In genomic region chr1:183023146-183023600, GRCh38 we compare ENCODE assay signal across 8 cellular contexts. TPM values are rescaled to one million over a fixed set of nuclear protein-coding genes. Genes with fewer than 3 reads are reported as not detected.
DNase-seq lines count a peak whose midpoint lies in the region; ATAC-seq lines count a peak whose summit lies in the region.

TSS of gene LAMC1 (plus strand) at chr1:183023420. CDS start at chr1:183023717, 297 bp downstream.

- peaks cover 55% of the 10 kb centered on the region for H3K27me3 Mint-ChIP-seq in CD4-positive, CD25-positive, alpha-beta regulatory T cell
- peaks cover 80% of the 10 kb centered on the region for H3K27me3 Mint-ChIP-seq in activated T-helper 1 cell treated with anti-CD3 and anti-CD28 coated beads, Interleukin-12 subunit alpha, Interleukin-12 subunit beta, Interleukin-2, Interleukin-4 antibody, amounts not matched to agents 30 ng/mL and 10 ng/mL and 1 ng/mL, durations not matched to agents 14 hours and 24 hours and 36 hours (ENCODE audit: insufficient read depth)
- peaks cover 52 to 74% (median 60%) of the 10 kb centered on the region in 5 donors for H3K27me3 Mint-ChIP-seq in naive thymus-derived CD8-positive, alpha-beta T cell

- H3K9me3 Mint-ChIP-seq in CD4-positive, CD25-positive, alpha-beta regulatory T cell: peaks cover 0 to 11% (median 3%) of the 10 kb centered on the region in 7 donors
- no peaks in the 10 kb centered on the region for H3K9me3 Mint-ChIP-seq in activated T-helper 1 cell treated with anti-CD3 and anti-CD28 coated beads, Interleukin-12 subunit alpha, Interleukin-12 subunit beta, Interleukin-2, Interleukin-4 antibody, amounts not matched to agents 30 ng/mL and 10 ng/mL and 1 ng/mL, durations not matched to agents 14 hours and 24 hours and 36 hours
- H3K9me3 Mint-ChIP-seq in naive thymus-derived CD8-positive, alpha-beta T cell: peaks cover 0 to 15% (median 4%) of the 10 kb centered on the region in 9 donors

- H3K4me1 ChIP-seq in CD4-positive, CD25-positive, alpha-beta regulatory T cell (ENCODE audit: control insufficient read depth, insufficient read depth, low read length, poor library complexity, severe bottlenecking): peaks cover 17% of the 10 kb centered on the region
- peaks cover 0 to 4% of the 10 kb centered on the region in 2 donors for H3K4me1 ChIP-seq in aorta (ENCODE audit: control insufficient read depth in 1 of 2, insufficient read depth in 2 of 2, low read length in 2 of 2)

- peaks cover 45% of the 10 kb centered on the region for H3K27me3 ChIP-seq in CD4-positive, CD25-positive, alpha-beta regulatory T cell (ENCODE audit: control insufficient read depth, insufficient read depth, low read length)
- H3K27me3 ChIP-seq in aorta (ENCODE audit: control insufficient read depth in 1 of 2, insufficient read depth in 2 of 2, low read length in 1 of 2): no peaks in the 10 kb centered on the region

- no peak within 1 kb of the TSS for H3K27ac ChIP-seq in CD4-positive, CD25-positive, alpha-beta regulatory T cell (ENCODE audit: insufficient read depth, low read length, poor library complexity, severe bottlenecking)
- peak within 1 kb of the TSS; percentile 100 for H3K27ac ChIP-seq in aorta (ENCODE audit: low read depth in 1 of 2, low read length in 2 of 2)

- H3K4me3 Mint-ChIP-seq in CD4-positive, CD25-positive, alpha-beta regulatory T cell: peak within 1 kb of the TSS; percentile 64 to 86 (median 80)
- peak within 1 kb of the TSS; percentile 83 for H3K4me3 Mint-ChIP-seq in activated T-helper 1 cell treated with anti-CD3 and anti-CD28 coated beads, Interleukin-12 subunit alpha, Interleukin-12 subunit beta, Interleukin-2, Interleukin-4 antibody, amounts not matched to agents 30 ng/mL and 10 ng/mL and 1 ng/mL, durations not matched to agents 14 hours and 24 hours and 36 hours
- H3K4me3 Mint-ChIP-seq in naive thymus-derived CD8-positive, alpha-beta T cell: peak within 1 kb of the TSS; percentile 61 to 93 (median 84)

- peaks cover 0 to 17% (median 9%) of the 10 kb centered on the region in 4 donors for H3K4me1 Mint-ChIP-seq in CD4-positive, CD25-positive, alpha-beta regulatory T cell
- peaks cover 20% of the 10 kb centered on the region for H3K4me1 Mint-ChIP-seq in activated T-helper 1 cell treated with anti-CD3 and anti-CD28 coated beads, Interleukin-12 subunit alpha, Interleukin-12 subunit beta, Interleukin-2, Interleukin-4 antibody, amounts not matched to agents 30 ng/mL and 10 ng/mL and 1 ng/mL, durations not matched to agents 14 hours and 24 hours and 36 hours (ENCODE audit: low read depth)
- H3K4me1 Mint-ChIP-seq in naive thymus-derived CD8-positive, alpha-beta T cell: peaks cover 12 to 27% (median 16%) of the 10 kb centered on the region in 4 donors

- no peak for DNase-seq in CD4-positive, CD25-positive, alpha-beta regulatory T cell
- peak; percentile 80 for DNase-seq in NCI-H345 (lab: John Stamatoyannopoulos, UW)
- no peak for DNase-seq in activated T-helper 1 cell treated with anti-CD3 and anti-CD28 coated beads, Interleukin-12 subunit alpha, Interleukin-12 subunit beta, Interleukin-2, Interleukin-4 antibody, amounts not matched to agents 30 ng/mL and 10 ng/mL and 1 ng/mL, durations not matched to agents 14 hours and 24 hours and 36 hours (ENCODE audit: low spot score)
- peak; percentile 88 for DNase-seq in fibroblast of the conjunctiva (ENCODE audit: low read depth)
- peak in 5 of 10 donors; percentile 6 to 53 (median 10) for DNase-seq in naive thymus-derived CD8-positive, alpha-beta T cell
- DNase-seq in aorta: peak; percentile 74 to 90

- no peaks in the 10 kb centered on the region for H3K9me3 ChIP-seq in CD4-positive, CD25-positive, alpha-beta regulatory T cell (ENCODE audit: control insufficient read depth in 2 of 2, low read length in 2 of 2)
- no peaks in the 10 kb centered on the region for H3K9me3 ChIP-seq in aorta (ENCODE audit: control insufficient read depth, low read length)

- 0 to 1% methylated on average over 10 to 63 of the region's 65 CpGs for WGBS in aorta, 2 donors

- no peak within 1 kb of the TSS for H3K27ac Mint-ChIP-seq in CD4-positive, CD25-positive, alpha-beta regulatory T cell
- peak within 1 kb of the TSS; percentile 49 for H3K27ac Mint-ChIP-seq in activated T-helper 1 cell treated with anti-CD3 and anti-CD28 coated beads, Interleukin-12 subunit alpha, Interleukin-12 subunit beta, Interleukin-2, Interleukin-4 antibody, amounts not matched to agents 30 ng/mL and 10 ng/mL and 1 ng/mL, durations not matched to agents 14 hours and 24 hours and 36 hours
- peak within 1 kb of the TSS in 4 of 10 donors; percentile 22 to 57 (median 42) for H3K27ac Mint-ChIP-seq in naive thymus-derived CD8-positive, alpha-beta T cell

- ATAC-seq in CD4-positive, CD25-positive, alpha-beta regulatory T cell (ENCODE audit: low read depth in 2 of 2): peak; percentile 5 to 23
- peak; percentile 16 for ATAC-seq in GM18873 (IDR thresholded peaks at IDR 0.05; ENCODE audit: low FRiP score, unreplicated experiment)
- ATAC-seq in HG03066 (IDR thresholded peaks at IDR 0.05; ENCODE audit: low read depth, unreplicated experiment): peak; percentile 18
- ATAC-seq in naive thymus-derived CD8-positive, alpha-beta T cell: peak; percentile 39 to 51
- peak; percentile 81 for ATAC-seq in aorta (ENCODE audit: low FRiP score)

- POLR2A ChIA-PET in naive thymus-derived CD8-positive, alpha-beta T cell (lab: Charles Lee): no interaction called here

- intact Hi-C loops in activated T-helper 1 cell treated with anti-CD3 and anti-CD28 coated beads, Interleukin-12 subunit alpha, Interleukin-12 subunit beta, Interleukin-2, Interleukin-4 antibody, amounts not matched to agents 30 ng/mL and 10 ng/mL and 1 ng/mL, durations not matched to agents 14 hours and 24 hours and 36 hours (cut with micrococcal nuclease): loop anchor here (5.0 to 10.0 kb wide), 2 partner anchors 169 to 778 kb away; no protein-coding TSS in a partner anchor
- intact Hi-C loops in aorta (cut with DNase I): loop anchor here (2.0 to 10.0 kb wide), 6 partner anchors 60 to 294 kb away; no protein-coding TSS in a partner anchor

- H3K36me3 Mint-ChIP-seq in CD4-positive, CD25-positive, alpha-beta regulatory T cell: peaks cover 3% of the 10 kb centered on the region
- peaks cover 2% of the 10 kb centered on the region for H3K36me3 Mint-ChIP-seq in activated T-helper 1 cell treated with anti-CD3 and anti-CD28 coated beads, Interleukin-12 subunit alpha, Interleukin-12 subunit beta, Interleukin-2, Interleukin-4 antibody, amounts not matched to agents 30 ng/mL and 10 ng/mL and 1 ng/mL, durations not matched to agents 14 hours and 24 hours and 36 hours (ENCODE audit: low read depth)
- H3K36me3 Mint-ChIP-seq in naive thymus-derived CD8-positive, alpha-beta T cell: peaks cover 0 to 18% (median 7%) of the 10 kb centered on the region in 3 donors

- no peaks in the 10 kb centered on the region for H3K36me3 ChIP-seq in CD4-positive, CD25-positive, alpha-beta regulatory T cell (ENCODE audit: control insufficient read depth, insufficient read depth, low read length)
- no peaks in the 10 kb centered on the region for H3K36me3 ChIP-seq in aorta (ENCODE audit: control insufficient read depth in 1 of 2, insufficient read depth in 2 of 2, low read length in 1 of 2)

- peak within 1 kb of the TSS; percentile 16 for H3K4me3 ChIP-seq in CD4-positive, CD25-positive, alpha-beta regulatory T cell (ENCODE audit: low read depth, low read length)
- peak within 1 kb of the TSS; percentile 77 to 85 for H3K4me3 ChIP-seq in aorta (ENCODE audit: low read length in 2 of 2)

RNA-seq across cellular contexts. Expression of gene LAMC1, which starts in this region (rescaled TPM):
- total RNA-seq in CD4-positive, CD25-positive, alpha-beta regulatory T cell: 1.1 TPM
- not detected for polyA plus RNA-seq in CD4-positive, CD25-positive, alpha-beta regulatory T cell
- 0.44 and 0.49 TPM in 2 replicates for total RNA-seq in activated T-helper 1 cell treated with anti-CD3 and anti-CD28 coated beads, Interleukin-12 subunit alpha, Interleukin-12 subunit beta, Interleukin-2, Interleukin-4 antibody, amounts not matched to agents 30 ng/mL and 10 ng/mL and 1 ng/mL, durations not matched to agents 14 hours and 24 hours and 36 hours
- under 1 TPM; 0.93 to 0.99 TPM for total RNA-seq in naive thymus-derived CD8-positive, alpha-beta T cell
- polyA plus RNA-seq in naive thymus-derived CD8-positive, alpha-beta T cell: not detected
- 100 to 1,000 TPM; 242 to 247 TPM for total RNA-seq in aorta
- 10 to 100 TPM; 20.8 to 66.4 TPM for polyA plus RNA-seq in aorta

Comparison
In these comparisons a context has a peak if more than half of its experiments do, and no peak if none do; other contexts are left out.
1. RNA of gene LAMC1 (total RNA-seq): 242 to 247 TPM in aorta; 1.1 TPM in CD4-positive, CD25-positive, alpha-beta regulatory T cell (single experiment), 0.93 to 0.99 TPM in naive thymus-derived CD8-positive, alpha-beta T cell and 0.44 to 0.49 TPM in activated T-helper 1 cell treated with anti-CD3 and anti-CD28 coated beads, Interleukin-12 subunit alpha, Interleukin-12 subunit beta, Interleukin-2, Interleukin-4 antibody, amounts not matched to agents 30 ng/mL and 10 ng/mL and 1 ng/mL, durations not matched to agents 14 hours and 24 hours and 36 hours; every median in the first group is over 100 times any median in the second.
2. RNA of gene LAMC1 (polyA plus RNA-seq): 20.8 to 66.4 TPM in aorta; not detected in naive thymus-derived CD8-positive, alpha-beta T cell and not detected in CD4-positive, CD25-positive, alpha-beta regulatory T cell; every median in the first group is over 10 times any median in the second.
3. Peak in ATAC-seq in naive thymus-derived CD8-positive, alpha-beta T cell; RNA of the gene not detected or under 1 TPM.
4. ATAC-seq: peak in every context shown above with its lines; median percentile 81 in aorta; 45 in naive thymus-derived CD8-positive, alpha-beta T cell; 18 in HG03066; 16 in GM18873; 14 in CD4-positive, CD25-positive, alpha-beta regulatory T cell.
5. DNase-seq: peak in NCI-H345 (single experiment), fibroblast of the conjunctiva (single experiment) and aorta (2 of 2); none in CD4-positive, CD25-positive, alpha-beta regulatory T cell (0 of 3) and activated T-helper 1 cell treated with anti-CD3 and anti-CD28 coated beads, Interleukin-12 subunit alpha, Interleukin-12 subunit beta, Interleukin-2, Interleukin-4 antibody, amounts not matched to agents 30 ng/mL and 10 ng/mL and 1 ng/mL, durations not matched to agents 14 hours and 24 hours and 36 hours (single experiment).
6. Peak in every context shown above with its lines, with median percentiles within 50 percentile points of each other: H3K4me3 Mint-ChIP-seq.